2 cellular contexts compared by ENCODE assay signal in genomic region chr12:105427883-105428282, GRCh38.
TF ChIP-seq lines count a peak whose summit lies in the region.

No MANE protein-coding gene starts in this region.

TF ChIP-seq in SK-N-SH, 30 proteins besides CTCF, POLR2A, EP300 and RAD21 (continued from another document):
- no peak for TF ChIP-seq REST (IDR thresholded peaks at IDR 0.05; ENCODE audit: low read depth, low read length)
TF ChIP-seq in SK-N-SH: peak in this region for 0.

TF ChIP-seq in SK-N-SH treated with all-trans-retinoic acid at 6 μM for 48 hours, 23 proteins besides CTCF, POLR2A, EP300 and RAD21 (continued from another document):
- TF ChIP-seq CREB5 (CRISPR knock-in tag; IDR thresholded peaks at IDR 0.05; ENCODE audit: low read depth) (no peak), ZFP30 (CRISPR knock-in tag; IDR thresholded peaks at IDR 0.05) (no peak), ZFP3 (CRISPR knock-in tag; IDR thresholded peaks at IDR 0.05) (no peak), RARB (CRISPR knock-in tag; IDR thresholded peaks at IDR 0.05) (no peak), ISL1 (CRISPR knock-in tag; IDR thresholded peaks at IDR 0.05) (no peak), CSRNP3 (CRISPR knock-in tag; IDR thresholded peaks at IDR 0.05) (no peak), GLIS3 (CRISPR knock-in tag; IDR thresholded peaks at IDR 0.05) (no peak)
